Comparison of ENCODE assay signal across 8 cellular contexts in the genomic region with DNA sequence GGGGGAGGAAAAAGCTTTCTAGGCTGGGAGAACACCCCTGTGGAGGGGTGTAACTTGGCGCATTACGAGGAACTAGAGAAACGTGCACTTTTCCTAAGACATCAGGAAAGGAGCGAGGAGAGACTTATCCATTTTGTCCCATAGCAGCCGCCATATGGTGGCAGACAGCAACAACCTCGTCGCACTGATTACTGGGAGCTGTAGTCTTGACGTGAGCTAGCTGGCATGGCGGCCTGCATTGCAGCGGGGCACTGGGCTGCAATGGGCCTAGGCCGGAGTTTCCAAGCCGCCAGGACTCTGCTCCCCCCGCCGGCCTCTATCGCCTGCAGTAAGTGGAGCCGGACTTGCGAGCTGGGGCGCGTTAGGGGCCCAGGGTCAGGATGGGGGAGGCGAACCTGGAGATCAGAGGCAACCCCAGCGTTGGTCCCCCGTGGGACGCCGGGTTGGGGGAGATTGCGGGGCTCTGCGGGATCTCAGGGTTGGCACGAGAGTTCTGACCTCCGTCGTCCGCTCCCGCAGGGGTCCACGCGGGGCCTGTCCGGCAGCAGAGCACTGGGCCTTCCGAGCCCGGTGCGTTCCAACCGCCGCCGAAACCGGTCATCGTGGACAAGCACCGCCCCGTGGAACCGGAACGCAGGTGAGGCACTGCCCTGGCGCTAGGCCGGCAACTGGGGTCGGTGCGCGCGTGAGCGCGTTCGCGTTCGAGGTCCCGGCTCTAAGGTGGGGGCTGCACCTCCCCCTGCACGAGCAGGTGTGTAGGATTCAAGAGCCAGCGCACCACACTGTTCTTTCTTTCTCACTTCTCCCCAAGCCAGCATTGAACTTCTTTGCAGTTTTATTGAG. TPM values are rescaled to one million over a fixed set of nuclear protein-coding genes. Genes with fewer than 3 reads are reported as not detected.
DNase-seq lines count a peak whose midpoint lies in the region; ATAC-seq, FAIRE-seq and TF ChIP-seq lines count a peak whose summit lies in the region.

A gene (plus strand): TSS at position 201 of the 843 bp plus-strand sequence. CDS start 25 bp downstream, at position 226.

- peak within 1 kb of the TSS; percentile 74 for H3K4me3 ChIP-seq in bronchial epithelial cell (ENCODE audit: low read depth, low read length)

- CTCF ChIA-PET in WTC11 (lab: Charles Lee): interaction anchor here (1.2 to 2.7 kb wide), 4 partner anchors 9 to 30 kb away, joined by 3 to 13 read pairs (median 10); no protein-coding TSS in a partner anchor

- H3K9me3 Mint-ChIP-seq in WTC11 (0 out of 2 replicates have a peak, but pooled peaks cover 4% of the 10 kb centered on the region), immature natural killer cell (no peaks in the 10 kb centered on the region)

- ATAC-seq in GM18909 (IDR thresholded peaks at IDR 0.05; ENCODE audit: poor library complexity, unreplicated experiment) (peak; percentile 98), HG03159 (IDR thresholded peaks at IDR 0.05; ENCODE audit: unreplicated experiment) (peak; percentile 94), WTC11 (peak; percentile 98)

- no peaks in the 10 kb centered on the region for H3K27me3 ChIP-seq in bronchial epithelial cell (ENCODE audit: control insufficient read depth, insufficient read depth, low read length)

- TF ChIP-seq CTCF in WTC11 (IDR thresholded peaks at IDR 0.05) (no peak), bronchial epithelial cell (IDR thresholded peaks at IDR 0.05; ENCODE audit: insufficient read depth, low read length, severe bottlenecking) (no peak)

- peaks cover 10% of the 10 kb centered on the region; the same call in 1 of the 2 replicates for H3K4me1 Mint-ChIP-seq in WTC11
- peaks cover 27 to 57% of the 10 kb centered on the region in 2 donors for H3K4me1 Mint-ChIP-seq in immature natural killer cell

- DNase-seq in AG08396 (ENCODE audit: low spot score) (peak; percentile 93), NCI-H2227 treated with DMSO at 0.1 percent for 48 hours (lab: John Stamatoyannopoulos, UW) (peak; percentile 89), WTC11 (ENCODE audit: low spot score) (peak; percentile 77), bronchial epithelial cell (ENCODE audit: low read depth) (peak; percentile 83), immature natural killer cell (peak; percentile 75 to 82 (median 79)), smooth muscle cell of the brain vasculature (ENCODE audit: low read depth, low spot score) (peak; percentile 70)

- no peaks in the 10 kb centered on the region for H3K27me3 Mint-ChIP-seq in WTC11 (ENCODE audit: low read depth)
- H3K27me3 Mint-ChIP-seq in immature natural killer cell (ENCODE audit: low read depth in 3 of 3): peaks cover 0 to 3% (median 0%) of the 10 kb centered on the region in 3 donors

- peaks cover 34% of the 10 kb centered on the region for H3K36me3 Mint-ChIP-seq in WTC11
- peaks cover 0 to 8% (median 0%) of the 10 kb centered on the region in 3 donors for H3K36me3 Mint-ChIP-seq in immature natural killer cell

- POLR2A ChIA-PET in WTC11 (lab: Charles Lee): interaction anchor here (0.7 kb wide), 1 partner anchor 785 kb away, joined by 3 read pairs; no protein-coding TSS in a partner anchor

- H3K4me3 Mint-ChIP-seq in WTC11: peak within 1 kb of the TSS; percentile 94
- H3K4me3 Mint-ChIP-seq in immature natural killer cell: peak within 1 kb of the TSS; percentile 92 to 97 (median 93)

- H3K36me3 ChIP-seq in bronchial epithelial cell (ENCODE audit: control insufficient read depth, insufficient read depth, low read length): peaks cover 6% of the 10 kb centered on the region

- FAIRE-seq in bronchial epithelial cell (lab: Jason Lieb, UNC): no peak

- H3K27ac Mint-ChIP-seq in WTC11 (peak within 1 kb of the TSS; percentile 94), immature natural killer cell (peak within 1 kb of the TSS; percentile 74 to 94 (median 87))

TF ChIP-seq in WTC11, 78 proteins besides CTCF, POLR2A, EP300 and RAD21 (continues in another document):
- TF ChIP-seq TCF7 (CRISPR knock-in tag; IDR thresholded peaks at IDR 0.05; ENCODE audit: low read depth) (no peak), TP53 (CRISPR knock-in tag; IDR thresholded peaks at IDR 0.05) (no peak), FOXK1 (CRISPR knock-in tag; IDR thresholded peaks at IDR 0.05) (peak; percentile 97), NFE2L1 (CRISPR knock-in tag; IDR thresholded peaks at IDR 0.05) (0 out of 2 replicates have a peak, but pooled peaks have one; percentile 17), MXD4 (CRISPR knock-in tag; IDR thresholded peaks at IDR 0.05; ENCODE audit: borderline replicate concordance) (no peak), SP1 (CRISPR knock-in tag; conservative IDR thresholded peaks at IDR 0.05) (peak; percentile 29; the same call in 1 of the 2 replicates), NR1H2 (CRISPR knock-in tag; IDR thresholded peaks at IDR 0.05) (no peak)
- TF ChIP-seq, protein P1, sequence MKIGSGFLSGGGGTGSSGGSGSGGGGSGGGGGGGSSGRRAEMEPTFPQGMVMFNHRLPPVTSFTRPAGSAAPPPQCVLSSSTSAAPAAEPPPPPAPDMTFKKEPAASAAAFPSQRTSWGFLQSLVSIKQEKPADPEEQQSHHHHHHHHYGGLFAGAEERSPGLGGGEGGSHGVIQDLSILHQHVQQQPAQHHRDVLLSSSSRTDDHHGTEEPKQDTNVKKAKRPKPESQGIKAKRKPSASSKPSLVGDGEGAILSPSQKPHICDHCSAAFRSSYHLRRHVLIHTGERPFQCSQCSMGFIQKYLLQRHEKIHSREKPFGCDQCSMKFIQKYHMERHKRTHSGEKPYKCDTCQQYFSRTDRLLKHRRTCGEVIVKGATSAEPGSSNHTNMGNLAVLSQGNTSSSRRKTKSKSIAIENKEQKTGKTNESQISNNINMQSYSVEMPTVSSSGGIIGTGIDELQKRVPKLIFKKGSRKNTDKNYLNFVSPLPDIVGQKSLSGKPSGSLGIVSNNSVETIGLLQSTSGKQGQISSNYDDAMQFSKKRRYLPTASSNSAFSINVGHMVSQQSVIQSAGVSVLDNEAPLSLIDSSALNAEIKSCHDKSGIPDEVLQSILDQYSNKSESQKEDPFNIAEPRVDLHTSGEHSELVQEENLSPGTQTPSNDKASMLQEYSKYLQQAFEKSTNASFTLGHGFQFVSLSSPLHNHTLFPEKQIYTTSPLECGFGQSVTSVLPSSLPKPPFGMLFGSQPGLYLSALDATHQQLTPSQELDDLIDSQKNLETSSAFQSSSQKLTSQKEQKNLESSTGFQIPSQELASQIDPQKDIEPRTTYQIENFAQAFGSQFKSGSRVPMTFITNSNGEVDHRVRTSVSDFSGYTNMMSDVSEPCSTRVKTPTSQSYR (CRISPR knock-in tag; IDR thresholded peaks at IDR 0.05): 0 out of 2 replicates have a peak, but pooled peaks have one; percentile 56
- TF ChIP-seq, protein P2, sequence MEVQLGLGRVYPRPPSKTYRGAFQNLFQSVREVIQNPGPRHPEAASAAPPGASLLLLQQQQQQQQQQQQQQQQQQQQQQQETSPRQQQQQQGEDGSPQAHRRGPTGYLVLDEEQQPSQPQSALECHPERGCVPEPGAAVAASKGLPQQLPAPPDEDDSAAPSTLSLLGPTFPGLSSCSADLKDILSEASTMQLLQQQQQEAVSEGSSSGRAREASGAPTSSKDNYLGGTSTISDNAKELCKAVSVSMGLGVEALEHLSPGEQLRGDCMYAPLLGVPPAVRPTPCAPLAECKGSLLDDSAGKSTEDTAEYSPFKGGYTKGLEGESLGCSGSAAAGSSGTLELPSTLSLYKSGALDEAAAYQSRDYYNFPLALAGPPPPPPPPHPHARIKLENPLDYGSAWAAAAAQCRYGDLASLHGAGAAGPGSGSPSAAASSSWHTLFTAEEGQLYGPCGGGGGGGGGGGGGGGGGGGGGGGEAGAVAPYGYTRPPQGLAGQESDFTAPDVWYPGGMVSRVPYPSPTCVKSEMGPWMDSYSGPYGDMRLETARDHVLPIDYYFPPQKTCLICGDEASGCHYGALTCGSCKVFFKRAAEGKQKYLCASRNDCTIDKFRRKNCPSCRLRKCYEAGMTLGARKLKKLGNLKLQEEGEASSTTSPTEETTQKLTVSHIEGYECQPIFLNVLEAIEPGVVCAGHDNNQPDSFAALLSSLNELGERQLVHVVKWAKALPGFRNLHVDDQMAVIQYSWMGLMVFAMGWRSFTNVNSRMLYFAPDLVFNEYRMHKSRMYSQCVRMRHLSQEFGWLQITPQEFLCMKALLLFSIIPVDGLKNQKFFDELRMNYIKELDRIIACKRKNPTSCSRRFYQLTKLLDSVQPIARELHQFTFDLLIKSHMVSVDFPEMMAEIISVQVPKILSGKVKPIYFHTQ (CRISPR knock-in tag; IDR thresholded peaks at IDR 0.05): no peak
- TF ChIP-seq, protein P3, sequence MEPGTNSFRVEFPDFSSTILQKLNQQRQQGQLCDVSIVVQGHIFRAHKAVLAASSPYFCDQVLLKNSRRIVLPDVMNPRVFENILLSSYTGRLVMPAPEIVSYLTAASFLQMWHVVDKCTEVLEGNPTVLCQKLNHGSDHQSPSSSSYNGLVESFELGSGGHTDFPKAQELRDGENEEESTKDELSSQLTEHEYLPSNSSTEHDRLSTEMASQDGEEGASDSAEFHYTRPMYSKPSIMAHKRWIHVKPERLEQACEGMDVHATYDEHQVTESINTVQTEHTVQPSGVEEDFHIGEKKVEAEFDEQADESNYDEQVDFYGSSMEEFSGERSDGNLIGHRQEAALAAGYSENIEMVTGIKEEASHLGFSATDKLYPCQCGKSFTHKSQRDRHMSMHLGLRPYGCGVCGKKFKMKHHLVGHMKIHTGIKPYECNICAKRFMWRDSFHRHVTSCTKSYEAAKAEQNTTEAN (CRISPR knock-in tag; IDR thresholded peaks at IDR 0.05): 0 out of 2 replicates have a peak, but pooled peaks have one; percentile 66
- TF ChIP-seq, protein P4, sequence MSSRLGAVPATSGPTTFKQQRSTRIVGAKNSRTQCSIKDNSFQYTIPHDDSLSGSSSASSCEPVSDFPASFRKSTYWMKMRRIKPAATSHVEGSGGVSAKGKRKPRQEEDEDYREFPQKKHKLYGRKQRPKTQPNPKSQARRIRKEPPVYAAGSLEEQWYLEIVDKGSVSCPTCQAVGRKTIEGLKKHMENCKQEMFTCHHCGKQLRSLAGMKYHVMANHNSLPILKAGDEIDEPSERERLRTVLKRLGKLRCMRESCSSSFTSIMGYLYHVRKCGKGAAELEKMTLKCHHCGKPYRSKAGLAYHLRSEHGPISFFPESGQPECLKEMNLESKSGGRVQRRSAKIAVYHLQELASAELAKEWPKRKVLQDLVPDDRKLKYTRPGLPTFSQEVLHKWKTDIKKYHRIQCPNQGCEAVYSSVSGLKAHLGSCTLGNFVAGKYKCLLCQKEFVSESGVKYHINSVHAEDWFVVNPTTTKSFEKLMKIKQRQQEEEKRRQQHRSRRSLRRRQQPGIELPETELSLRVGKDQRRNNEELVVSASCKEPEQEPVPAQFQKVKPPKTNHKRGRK (CRISPR knock-in tag; IDR thresholded peaks at IDR 0.05; ENCODE audit: borderline replicate concordance): no peak
- TF ChIP-seq, protein P5, sequence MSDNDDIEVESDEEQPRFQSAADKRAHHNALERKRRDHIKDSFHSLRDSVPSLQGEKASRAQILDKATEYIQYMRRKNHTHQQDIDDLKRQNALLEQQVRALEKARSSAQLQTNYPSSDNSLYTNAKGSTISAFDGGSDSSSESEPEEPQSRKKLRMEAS (CRISPR knock-in tag; IDR thresholded peaks at IDR 0.05): peak; percentile 67; the same call in 1 of the 2 replicates

RNA-seq across cellular contexts. Expression of the gene that starts here (rescaled TPM):
- 65.8 to 71.3 TPM (median 70.0 TPM) in 3 replicates for total RNA-seq in WTC11 (2021)
- total RNA-seq in bronchial epithelial cell: 36.2 and 51.6 TPM in 2 replicates
- 10 to 100 TPM; 31.4 to 42.5 (median 34.0) TPM for polyA plus RNA-seq in immature natural killer cell

Comparison
In these comparisons a context has a peak if more than half of its experiments do, and no peak if none do; other contexts are left out.
1. Peak in every context shown above with its lines: DNase-seq, ATAC-seq and H3K4me3 ChIP-seq.